22 cellular contexts compared by ENCODE assay signal in genomic region chr13:95235199-95235726, GRCh38.
A peak's percentile ranks its signal among the peaks of the same experiment; 100 is the strongest.
DNase-seq lines count a peak whose midpoint lies in the region; ATAC-seq and TF ChIP-seq lines count a peak whose summit lies in the region.
"Had no signal": no experiment of that assay in that cellular context is flagged by ENCODE, and none has a peak within 500 bp of the region (broad histone marks: within the 10 kb centered on the region; RNA-seq: fewer than 3 reads in every experiment).

No MANE protein-coding gene starts in this region.

- H3K36me3 Mint-ChIP-seq in activated T-helper 17 cell treated with anti-CD3 and anti-CD28 coated beads, Interleukin-2, amount 50 U/mL, for 72 hours (ENCODE audit: low read depth) = peaks cover 4% of the 10 kb centered on the region
- H3K36me3 Mint-ChIP-seq: natural killer cell had no signal

- no peak overlapping the region for H3K4me3 Mint-ChIP-seq in activated T-helper 17 cell treated with anti-CD3 and anti-CD28 coated beads, Interleukin-2, amount 50 U/mL, for 72 hours
- H3K4me3 Mint-ChIP-seq: activated naive CD8-positive, alpha-beta T cell; immature natural killer cell; natural killer cell had no signal

- no peaks in the 10 kb centered on the region for H3K36me3 ChIP-seq in mucosa of descending colon (ENCODE audit: low read depth)
- H3K36me3 ChIP-seq: colonic mucosa, uterus had no signal

- ATAC-seq in activated T-helper 17 cell treated with anti-CD3 and anti-CD28 coated beads, Interleukin-2, amount 50 U/mL, for 72 hours (replicated peaks) = no peak
- ATAC-seq in mucosa of descending colon = peak; percentile 34
- ATAC-seq in HG03460 (IDR thresholded peaks at IDR 0.05; ENCODE audit: unreplicated experiment) = no peak
- no peak for ATAC-seq in HG03095 (IDR thresholded peaks at IDR 0.05; ENCODE audit: unreplicated experiment)
- ATAC-seq: natural killer cell, PC-3 had no signal

- no peaks in the 10 kb centered on the region for H3K27me3 Mint-ChIP-seq in activated T-helper 17 cell treated with anti-CD3 and anti-CD28 coated beads, Interleukin-2, amount 50 U/mL, for 72 hours
- H3K27me3 Mint-ChIP-seq: activated naive CD8-positive, alpha-beta T cell had no signal

- DNase-seq in Ammon's horn (ENCODE audit: low spot score) (peak; percentile 18), M059J (ENCODE audit: low read depth) (peak; percentile 16), mucosa of descending colon (no peak), cortex of kidney (lab: John Stamatoyannopoulos, UW) (no peak), RKO (ENCODE audit: low spot score) (no peak)
- DNase-seq: C1 segment of cervical spinal cord; colonic mucosa; GF-D8; immature natural killer cell; mammary epithelial cell; natural killer cell; NCI-H1105 treated with DMSO at 0.1 percent for 48 hours; NCI-H2171 treated with DMSO at 0.1 percent for 48 hours; PC-3; SJCRH30; stimulated activated CD4-positive, alpha-beta T cell treated with anti-CD3 and anti-CD28 coated beads, Interleukin-4, amount 100 ng/mL, for 1 hour; uterus had no signal

- no peaks in the 10 kb centered on the region for H3K9me3 ChIP-seq in mucosa of descending colon
- H3K9me3 ChIP-seq: colonic mucosa, SJCRH30, uterus had no signal

- H3K4me1 Mint-ChIP-seq in activated T-helper 17 cell treated with anti-CD3 and anti-CD28 coated beads, Interleukin-2, amount 50 U/mL, for 72 hours = no peaks in the 10 kb centered on the region

- H3K9me3 Mint-ChIP-seq in activated T-helper 17 cell treated with anti-CD3 and anti-CD28 coated beads, Interleukin-2, amount 50 U/mL, for 72 hours = no peaks in the 10 kb centered on the region
- H3K9me3 Mint-ChIP-seq: immature natural killer cell, natural killer cell had no signal

- H3K4me3 ChIP-seq in mucosa of descending colon = no peak overlapping the region
- H3K4me3 ChIP-seq: colonic mucosa, SJCRH30, smooth muscle cell, uterus had no signal

- H3K27ac Mint-ChIP-seq in activated T-helper 17 cell treated with anti-CD3 and anti-CD28 coated beads, Interleukin-2, amount 50 U/mL, for 72 hours = peak overlapping the region; percentile 19
- H3K27ac Mint-ChIP-seq: activated naive CD8-positive, alpha-beta T cell; natural killer cell had no signal

- intact Hi-C loops in mucosa of descending colon (cut with DNase I, micrococcal nuclease) = no loop called here

- H3K4me1 ChIP-seq in mucosa of descending colon (ENCODE audit: low read depth) = no peaks in the 10 kb centered on the region
- H3K4me1 ChIP-seq: colonic mucosa, SJCRH30, uterus had no signal

- no peak for TF ChIP-seq CTCF in mucosa of descending colon (IDR thresholded peaks at IDR 0.05)

Comparison
In these comparisons a context has a peak if more than half of its experiments do, and no peak if none do; other contexts are left out.
1. DNase-seq: peak in Ammon's horn (single experiment) and M059J (single experiment); none in mucosa of descending colon (0 of 3), cortex of kidney (single experiment) and RKO (single experiment).